In genomic region chr14:53376064-53376463, GRCh38 we compare ENCODE assay signal across 25 cellular contexts.
"Had no signal": no experiment of that assay in that cellular context is flagged by ENCODE, and none has a peak within 500 bp of the region (broad histone marks: within the 10 kb centered on the region; RNA-seq: fewer than 3 reads in every experiment).

No MANE protein-coding gene starts in this region.

- H3K27me3 ChIP-seq: esophagus muscularis mucosa, foreskin keratinocyte, gastroesophageal sphincter, heart right ventricle, ovary, right lobe of liver, suprapubic skin had no signal

- H3K4me1 ChIP-seq: foreskin keratinocyte, psoas muscle, right lobe of liver, suprapubic skin had no signal

- H3K9me3 ChIP-seq: esophagus muscularis mucosa, gastroesophageal sphincter, heart right ventricle, ovary, psoas muscle, right lobe of liver, suprapubic skin had no signal

- DNase-seq: dermis blood vessel endothelial cell; effector memory CD4-positive, alpha-beta T cell; foreskin keratinocyte; hippocampal formation; left cardiac atrium; left ventricle myocardium superior; natural killer cell; occipital lobe; ovary; posterior cingulate gyrus; psoas muscle; right lobe of liver; small intestine; stimulated activated CD4-positive, alpha-beta T cell treated with anti-CD3 and anti-CD28 coated beads, Interleukin-15, amount 100 ng/mL, for 24 hours; stimulated activated CD4-positive, alpha-beta T cell treated with anti-CD3 and anti-CD28 coated beads, Interleukin-4, amount 100 ng/mL, for 1 hour; stimulated activated CD8-positive, alpha-beta memory T cell treated with anti-CD3 and anti-CD28 coated beads, Interleukin-4, amount 100 ng/mL, for 48 hours; stimulated activated naive CD4-positive, alpha-beta T cell; stimulated activated naive CD8-positive, alpha-beta T cell treated with anti-CD3 and anti-CD28 coated beads, Interleukin-15, amount 100 ng/mL, for 72 hours; trophoblast cell had no signal

- ATAC-seq: foreskin keratinocyte; gastroesophageal sphincter; natural killer cell; psoas muscle; right lobe of liver; stimulated activated naive CD8-positive, alpha-beta T cell treated with anti-CD3 and anti-CD28 coated beads, Interleukin-15, amount 100 ng/mL, for 72 hours had no signal

- H3K27ac ChIP-seq: coronary artery, esophagus muscularis mucosa, foreskin keratinocyte, gastroesophageal sphincter, ovary, psoas muscle, right lobe of liver, suprapubic skin had no signal

- H3K4me3 ChIP-seq: coronary artery, esophagus muscularis mucosa, gastroesophageal sphincter, heart right ventricle, lung, ovary, psoas muscle, right lobe of liver, suprapubic skin had no signal

- H3K36me3 ChIP-seq: esophagus muscularis mucosa, gastroesophageal sphincter, heart right ventricle, ovary, right lobe of liver, suprapubic skin had no signal
